Comparison of ENCODE assay signal across 1 cellular context in the genomic region with DNA sequence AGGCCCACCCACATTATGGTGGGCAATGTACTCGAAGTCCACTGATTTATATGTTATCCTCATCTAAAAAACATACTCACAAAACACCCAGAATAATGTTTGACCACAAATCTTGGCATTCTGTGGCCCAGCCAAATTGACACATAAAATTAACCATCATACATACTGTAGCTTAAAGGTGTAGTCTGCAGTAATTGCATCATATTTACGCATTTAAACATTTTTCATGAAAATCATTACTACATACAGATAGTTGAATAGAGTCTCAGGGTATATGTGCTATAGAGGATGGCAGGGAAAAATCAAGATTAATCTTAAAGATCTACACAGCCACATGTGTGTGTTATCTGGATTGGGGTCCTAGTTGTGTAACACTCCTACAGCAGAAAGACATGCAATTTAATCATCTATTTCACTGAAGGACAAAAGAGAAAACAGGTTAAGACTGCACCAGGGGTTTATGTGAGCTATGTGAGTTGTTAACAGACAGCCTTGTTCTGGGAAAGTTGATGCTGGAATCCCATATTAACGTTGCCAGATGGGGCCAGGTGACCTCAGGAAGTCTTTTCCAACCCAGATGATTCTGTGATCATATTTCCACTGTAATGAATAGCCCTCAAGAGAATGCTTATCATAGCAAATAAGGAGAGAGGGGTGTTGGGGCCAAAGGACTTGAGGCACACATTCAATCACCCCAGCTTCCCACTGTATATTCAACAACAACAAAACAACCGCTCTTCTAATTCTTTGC.
TF ChIP-seq lines count a peak whose summit lies in the region.

No MANE protein-coding gene starts in this region.

TF ChIP-seq in K562, 482 proteins besides CTCF, POLR2A, EP300 and RAD21 (continued from another document):
- TF ChIP-seq ELF4 (CRISPR knock-in tag; IDR thresholded peaks at IDR 0.05) (no peak), MYC (IDR thresholded peaks at IDR 0.05; ENCODE audit: low read depth, low read length) (no peak), MYC (CRISPR knock-in tag; IDR thresholded peaks at IDR 0.05; ENCODE audit: borderline replicate concordance, low read depth) (no peak), PHF21A (IDR thresholded peaks at IDR 0.05; ENCODE audit: borderline replicate concordance, low read depth) (no peak), HDAC8 (tag; IDR thresholded peaks at IDR 0.05) (no peak), CEBPG (CRISPR knock-in tag; IDR thresholded peaks at IDR 0.05) (no peak), CEBPG (tag; conservative IDR thresholded peaks at IDR 0.05 in 1 of 2, IDR thresholded peaks at IDR 0.05 in 1 of 2) (peak; percentile 51 to 73; a peak in 3 of 4 replicates), IRF2 (CRISPR knock-in tag; IDR thresholded peaks at IDR 0.05) (no peak), SMARCC2 (IDR thresholded peaks at IDR 0.05; ENCODE audit: low read depth) (no peak)
- TF ChIP-seq, protein P1, sequence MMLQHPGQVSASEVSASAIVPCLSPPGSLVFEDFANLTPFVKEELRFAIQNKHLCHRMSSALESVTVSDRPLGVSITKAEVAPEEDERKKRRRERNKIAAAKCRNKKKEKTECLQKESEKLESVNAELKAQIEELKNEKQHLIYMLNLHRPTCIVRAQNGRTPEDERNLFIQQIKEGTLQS (IDR thresholded peaks at IDR 0.05) = 0 out of 2 replicates have a peak, but pooled peaks have one; percentile 13
- TF ChIP-seq, protein P1 (CRISPR knock-in tag; conservative IDR thresholded peaks at IDR 0.05) = no peak
TF ChIP-seq in K562: peak in this region for 3.
